In the genomic region with DNA sequence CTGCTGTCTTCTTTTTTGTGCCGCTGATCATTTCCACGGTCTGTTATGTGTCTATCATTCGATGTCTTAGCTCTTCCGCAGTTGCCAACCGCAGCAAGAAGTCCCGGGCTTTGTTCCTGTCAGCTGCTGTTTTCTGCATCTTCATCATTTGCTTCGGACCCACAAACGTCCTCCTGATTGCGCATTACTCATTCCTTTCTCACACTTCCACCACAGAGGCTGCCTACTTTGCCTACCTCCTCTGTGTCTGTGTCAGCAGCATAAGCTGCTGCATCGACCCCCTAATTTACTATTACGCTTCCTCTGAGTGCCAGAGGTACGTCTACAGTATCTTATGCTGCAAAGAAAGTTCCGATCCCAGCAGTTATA, we compare ENCODE assay signal across 1 cellular context.
A peak's percentile ranks its signal among the peaks of the same experiment; 100 is the strongest.
TF ChIP-seq lines count a peak whose summit lies in the region.

No MANE protein-coding gene starts in this region.

TF ChIP-seq in GM12878, 131 proteins besides CTCF, POLR2A, EP300 and RAD21 (continued from another document and continues in another):
- TF ChIP-seq, protein P1, sequence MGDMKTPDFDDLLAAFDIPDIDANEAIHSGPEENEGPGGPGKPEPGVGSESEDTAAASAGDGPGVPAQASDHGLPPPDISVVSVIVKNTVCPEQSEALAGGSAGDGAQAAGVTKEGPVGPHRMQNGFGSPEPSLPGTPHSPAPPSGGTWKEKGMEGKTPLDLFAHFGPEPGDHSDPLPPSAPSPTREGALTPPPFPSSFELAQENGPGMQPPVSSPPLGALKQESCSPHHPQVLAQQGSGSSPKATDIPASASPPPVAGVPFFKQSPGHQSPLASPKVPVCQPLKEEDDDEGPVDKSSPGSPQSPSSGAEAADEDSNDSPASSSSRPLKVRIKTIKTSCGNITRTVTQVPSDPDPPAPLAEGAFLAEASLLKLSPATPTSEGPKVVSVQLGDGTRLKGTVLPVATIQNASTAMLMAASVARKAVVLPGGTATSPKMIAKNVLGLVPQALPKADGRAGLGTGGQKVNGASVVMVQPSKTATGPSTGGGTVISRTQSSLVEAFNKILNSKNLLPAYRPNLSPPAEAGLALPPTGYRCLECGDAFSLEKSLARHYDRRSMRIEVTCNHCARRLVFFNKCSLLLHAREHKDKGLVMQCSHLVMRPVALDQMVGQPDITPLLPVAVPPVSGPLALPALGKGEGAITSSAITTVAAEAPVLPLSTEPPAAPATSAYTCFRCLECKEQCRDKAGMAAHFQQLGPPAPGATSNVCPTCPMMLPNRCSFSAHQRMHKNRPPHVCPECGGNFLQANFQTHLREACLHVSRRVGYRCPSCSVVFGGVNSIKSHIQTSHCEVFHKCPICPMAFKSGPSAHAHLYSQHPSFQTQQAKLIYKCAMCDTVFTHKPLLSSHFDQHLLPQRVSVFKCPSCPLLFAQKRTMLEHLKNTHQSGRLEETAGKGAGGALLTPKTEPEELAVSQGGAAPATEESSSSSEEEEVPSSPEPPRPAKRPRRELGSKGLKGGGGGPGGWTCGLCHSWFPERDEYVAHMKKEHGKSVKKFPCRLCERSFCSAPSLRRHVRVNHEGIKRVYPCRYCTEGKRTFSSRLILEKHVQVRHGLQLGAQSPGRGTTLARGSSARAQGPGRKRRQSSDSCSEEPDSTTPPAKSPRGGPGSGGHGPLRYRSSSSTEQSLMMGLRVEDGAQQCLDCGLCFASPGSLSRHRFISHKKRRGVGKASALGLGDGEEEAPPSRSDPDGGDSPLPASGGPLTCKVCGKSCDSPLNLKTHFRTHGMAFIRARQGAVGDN (IDR thresholded peaks at IDR 0.05): peak; percentile 21
- TF ChIP-seq GATAD2B (conservative IDR thresholded peaks at IDR 0.05; ENCODE audit: low read depth): peak; percentile 84
- peak; percentile 67 for TF ChIP-seq SMAD1 (IDR thresholded peaks at IDR 0.05; ENCODE audit: low read depth, partially characterized antibody)
- TF ChIP-seq SIN3A (IDR thresholded peaks at IDR 0.05; ENCODE audit: low read depth, low read length): no peak
- no peak for TF ChIP-seq SMAD5 (IDR thresholded peaks at IDR 0.05; ENCODE audit: low read depth)
- TF ChIP-seq HDGF (IDR thresholded peaks at IDR 0.05): no peak; the same call in none of the 2 replicates
- TF ChIP-seq ZZZ3 (IDR thresholded peaks at IDR 0.05; ENCODE audit: control insufficient read depth, insufficient read length, low read depth): no peak
- TF ChIP-seq, protein P2, sequence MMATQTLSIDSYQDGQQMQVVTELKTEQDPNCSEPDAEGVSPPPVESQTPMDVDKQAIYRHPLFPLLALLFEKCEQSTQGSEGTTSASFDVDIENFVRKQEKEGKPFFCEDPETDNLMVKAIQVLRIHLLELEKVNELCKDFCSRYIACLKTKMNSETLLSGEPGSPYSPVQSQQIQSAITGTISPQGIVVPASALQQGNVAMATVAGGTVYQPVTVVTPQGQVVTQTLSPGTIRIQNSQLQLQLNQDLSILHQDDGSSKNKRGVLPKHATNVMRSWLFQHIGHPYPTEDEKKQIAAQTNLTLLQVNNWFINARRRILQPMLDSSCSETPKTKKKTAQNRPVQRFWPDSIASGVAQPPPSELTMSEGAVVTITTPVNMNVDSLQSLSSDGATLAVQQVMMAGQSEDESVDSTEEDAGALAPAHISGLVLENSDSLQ (IDR thresholded peaks at IDR 0.05): peak; percentile 96
- TF ChIP-seq RB1 (IDR thresholded peaks at IDR 0.05; ENCODE audit: borderline replicate concordance): no peak
- peak; percentile 98 for TF ChIP-seq DPF2 (IDR thresholded peaks at IDR 0.05)
- TF ChIP-seq ATF7 (IDR thresholded peaks at IDR 0.05; ENCODE audit: low read depth): peak; percentile 97
- TF ChIP-seq EZH2 (IDR thresholded peaks at IDR 0.05; ENCODE audit: borderline replicate concordance, control insufficient read depth, low read depth, low read length): no peak
- peak; percentile 98 for TF ChIP-seq RUNX3 (IDR thresholded peaks at IDR 0.05; ENCODE audit: low read length)
- TF ChIP-seq, protein P3, sequence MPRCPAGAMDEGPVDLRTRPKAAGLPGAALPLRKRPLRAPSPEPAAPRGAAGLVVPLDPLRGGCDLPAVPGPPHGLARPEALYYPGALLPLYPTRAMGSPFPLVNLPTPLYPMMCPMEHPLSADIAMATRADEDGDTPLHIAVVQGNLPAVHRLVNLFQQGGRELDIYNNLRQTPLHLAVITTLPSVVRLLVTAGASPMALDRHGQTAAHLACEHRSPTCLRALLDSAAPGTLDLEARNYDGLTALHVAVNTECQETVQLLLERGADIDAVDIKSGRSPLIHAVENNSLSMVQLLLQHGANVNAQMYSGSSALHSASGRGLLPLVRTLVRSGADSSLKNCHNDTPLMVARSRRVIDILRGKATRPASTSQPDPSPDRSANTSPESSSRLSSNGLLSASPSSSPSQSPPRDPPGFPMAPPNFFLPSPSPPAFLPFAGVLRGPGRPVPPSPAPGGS (IDR thresholded peaks at IDR 0.05; ENCODE audit: borderline replicate concordance, insufficient read depth, low read depth, low read length, poor library complexity, severe bottlenecking): peak; percentile 41
- no peak for TF ChIP-seq FOS (IDR thresholded peaks at IDR 0.05; ENCODE audit: borderline replicate concordance, extremely low read depth, insufficient read length)
- no peak for TF ChIP-seq ZNF622 (IDR thresholded peaks at IDR 0.05)
- TF ChIP-seq, protein P4, sequence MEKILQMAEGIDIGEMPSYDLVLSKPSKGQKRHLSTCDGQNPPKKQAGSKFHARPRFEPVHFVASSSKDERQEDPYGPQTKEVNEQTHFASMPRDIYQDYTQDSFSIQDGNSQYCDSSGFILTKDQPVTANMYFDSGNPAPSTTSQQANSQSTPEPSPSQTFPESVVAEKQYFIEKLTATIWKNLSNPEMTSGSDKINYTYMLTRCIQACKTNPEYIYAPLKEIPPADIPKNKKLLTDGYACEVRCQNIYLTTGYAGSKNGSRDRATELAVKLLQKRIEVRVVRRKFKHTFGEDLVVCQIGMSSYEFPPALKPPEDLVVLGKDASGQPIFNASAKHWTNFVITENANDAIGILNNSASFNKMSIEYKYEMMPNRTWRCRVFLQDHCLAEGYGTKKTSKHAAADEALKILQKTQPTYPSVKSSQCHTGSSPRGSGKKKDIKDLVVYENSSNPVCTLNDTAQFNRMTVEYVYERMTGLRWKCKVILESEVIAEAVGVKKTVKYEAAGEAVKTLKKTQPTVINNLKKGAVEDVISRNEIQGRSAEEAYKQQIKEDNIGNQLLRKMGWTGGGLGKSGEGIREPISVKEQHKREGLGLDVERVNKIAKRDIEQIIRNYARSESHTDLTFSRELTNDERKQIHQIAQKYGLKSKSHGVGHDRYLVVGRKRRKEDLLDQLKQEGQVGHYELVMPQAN (conservative IDR thresholded peaks at IDR 0.05): no peak
- peak; percentile 65; the same call in 1 of the 2 replicates for TF ChIP-seq PML (IDR thresholded peaks at IDR 0.05; ENCODE audit: low read length)
- TF ChIP-seq BHLHE40 (IDR thresholded peaks at IDR 0.05; ENCODE audit: borderline replicate concordance in 1 of 2, low read depth in 2 of 2, low read length in 1 of 2): peak; percentile 89 to 93
- TF ChIP-seq, protein P5, sequence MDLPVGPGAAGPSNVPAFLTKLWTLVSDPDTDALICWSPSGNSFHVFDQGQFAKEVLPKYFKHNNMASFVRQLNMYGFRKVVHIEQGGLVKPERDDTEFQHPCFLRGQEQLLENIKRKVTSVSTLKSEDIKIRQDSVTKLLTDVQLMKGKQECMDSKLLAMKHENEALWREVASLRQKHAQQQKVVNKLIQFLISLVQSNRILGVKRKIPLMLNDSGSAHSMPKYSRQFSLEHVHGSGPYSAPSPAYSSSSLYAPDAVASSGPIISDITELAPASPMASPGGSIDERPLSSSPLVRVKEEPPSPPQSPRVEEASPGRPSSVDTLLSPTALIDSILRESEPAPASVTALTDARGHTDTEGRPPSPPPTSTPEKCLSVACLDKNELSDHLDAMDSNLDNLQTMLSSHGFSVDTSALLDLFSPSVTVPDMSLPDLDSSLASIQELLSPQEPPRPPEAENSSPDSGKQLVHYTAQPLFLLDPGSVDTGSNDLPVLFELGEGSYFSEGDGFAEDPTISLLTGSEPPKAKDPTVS (IDR thresholded peaks at IDR 0.05; ENCODE audit: low read depth, low read length): no peak
- peak; percentile 86 for TF ChIP-seq MEF2B (IDR thresholded peaks at IDR 0.05; ENCODE audit: partially characterized antibody, poor library complexity, severe bottlenecking)
- TF ChIP-seq POU2F2 (IDR thresholded peaks at IDR 0.05; ENCODE audit: borderline replicate concordance, low read depth, low read length): peak; percentile 99
- TF ChIP-seq SUPT20H (IDR thresholded peaks at IDR 0.05; ENCODE audit: borderline replicate concordance, control insufficient read depth, low read depth, low read length): no peak
- TF ChIP-seq, protein P6, sequence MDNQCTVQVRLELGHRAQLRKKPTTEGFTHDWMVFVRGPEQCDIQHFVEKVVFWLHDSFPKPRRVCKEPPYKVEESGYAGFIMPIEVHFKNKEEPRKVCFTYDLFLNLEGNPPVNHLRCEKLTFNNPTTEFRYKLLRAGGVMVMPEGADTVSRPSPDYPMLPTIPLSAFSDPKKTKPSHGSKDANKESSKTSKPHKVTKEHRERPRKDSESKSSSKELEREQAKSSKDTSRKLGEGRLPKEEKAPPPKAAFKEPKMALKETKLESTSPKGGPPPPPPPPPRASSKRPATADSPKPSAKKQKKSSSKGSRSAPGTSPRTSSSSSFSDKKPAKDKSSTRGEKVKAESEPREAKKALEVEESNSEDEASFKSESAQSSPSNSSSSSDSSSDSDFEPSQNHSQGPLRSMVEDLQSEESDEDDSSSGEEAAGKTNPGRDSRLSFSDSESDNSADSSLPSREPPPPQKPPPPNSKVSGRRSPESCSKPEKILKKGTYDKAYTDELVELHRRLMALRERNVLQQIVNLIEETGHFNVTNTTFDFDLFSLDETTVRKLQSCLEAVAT (IDR thresholded peaks at IDR 0.05): peak; percentile 97
- TF ChIP-seq, protein P7, sequence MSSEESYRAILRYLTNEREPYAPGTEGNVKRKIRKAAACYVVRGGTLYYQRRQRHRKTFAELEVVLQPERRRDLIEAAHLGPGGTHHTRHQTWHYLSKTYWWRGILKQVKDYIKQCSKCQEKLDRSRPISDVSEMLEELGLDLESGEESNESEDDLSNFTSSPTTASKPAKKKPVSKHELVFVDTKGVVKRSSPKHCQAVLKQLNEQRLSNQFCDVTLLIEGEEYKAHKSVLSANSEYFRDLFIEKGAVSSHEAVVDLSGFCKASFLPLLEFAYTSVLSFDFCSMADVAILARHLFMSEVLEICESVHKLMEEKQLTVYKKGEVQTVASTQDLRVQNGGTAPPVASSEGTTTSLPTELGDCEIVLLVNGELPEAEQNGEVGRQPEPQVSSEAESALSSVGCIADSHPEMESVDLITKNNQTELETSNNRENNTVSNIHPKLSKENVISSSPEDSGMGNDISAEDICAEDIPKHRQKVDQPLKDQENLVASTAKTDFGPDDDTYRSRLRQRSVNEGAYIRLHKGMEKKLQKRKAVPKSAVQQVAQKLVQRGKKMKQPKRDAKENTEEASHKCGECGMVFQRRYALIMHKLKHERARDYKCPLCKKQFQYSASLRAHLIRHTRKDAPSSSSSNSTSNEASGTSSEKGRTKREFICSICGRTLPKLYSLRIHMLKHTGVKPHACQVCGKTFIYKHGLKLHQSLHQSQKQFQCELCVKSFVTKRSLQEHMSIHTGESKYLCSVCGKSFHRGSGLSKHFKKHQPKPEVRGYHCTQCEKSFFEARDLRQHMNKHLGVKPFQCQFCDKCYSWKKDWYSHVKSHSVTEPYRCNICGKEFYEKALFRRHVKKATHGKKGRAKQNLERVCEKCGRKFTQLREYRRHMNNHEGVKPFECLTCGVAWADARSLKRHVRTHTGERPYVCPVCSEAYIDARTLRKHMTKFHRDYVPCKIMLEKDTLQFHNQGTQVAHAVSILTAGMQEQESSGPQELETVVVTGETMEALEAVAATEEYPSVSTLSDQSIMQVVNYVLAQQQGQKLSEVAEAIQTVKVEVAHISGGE (CRISPR knock-in tag; IDR thresholded peaks at IDR 0.05): no peak
- TF ChIP-seq NBN (IDR thresholded peaks at IDR 0.05): peak; percentile 99
- TF ChIP-seq NR2F1 (conservative IDR thresholded peaks at IDR 0.05): peak; percentile 89
- no peak for TF ChIP-seq POLR2AphosphoS2 (IDR thresholded peaks at IDR 0.05; ENCODE audit: low read depth, low read length)
- TF ChIP-seq, protein P8, sequence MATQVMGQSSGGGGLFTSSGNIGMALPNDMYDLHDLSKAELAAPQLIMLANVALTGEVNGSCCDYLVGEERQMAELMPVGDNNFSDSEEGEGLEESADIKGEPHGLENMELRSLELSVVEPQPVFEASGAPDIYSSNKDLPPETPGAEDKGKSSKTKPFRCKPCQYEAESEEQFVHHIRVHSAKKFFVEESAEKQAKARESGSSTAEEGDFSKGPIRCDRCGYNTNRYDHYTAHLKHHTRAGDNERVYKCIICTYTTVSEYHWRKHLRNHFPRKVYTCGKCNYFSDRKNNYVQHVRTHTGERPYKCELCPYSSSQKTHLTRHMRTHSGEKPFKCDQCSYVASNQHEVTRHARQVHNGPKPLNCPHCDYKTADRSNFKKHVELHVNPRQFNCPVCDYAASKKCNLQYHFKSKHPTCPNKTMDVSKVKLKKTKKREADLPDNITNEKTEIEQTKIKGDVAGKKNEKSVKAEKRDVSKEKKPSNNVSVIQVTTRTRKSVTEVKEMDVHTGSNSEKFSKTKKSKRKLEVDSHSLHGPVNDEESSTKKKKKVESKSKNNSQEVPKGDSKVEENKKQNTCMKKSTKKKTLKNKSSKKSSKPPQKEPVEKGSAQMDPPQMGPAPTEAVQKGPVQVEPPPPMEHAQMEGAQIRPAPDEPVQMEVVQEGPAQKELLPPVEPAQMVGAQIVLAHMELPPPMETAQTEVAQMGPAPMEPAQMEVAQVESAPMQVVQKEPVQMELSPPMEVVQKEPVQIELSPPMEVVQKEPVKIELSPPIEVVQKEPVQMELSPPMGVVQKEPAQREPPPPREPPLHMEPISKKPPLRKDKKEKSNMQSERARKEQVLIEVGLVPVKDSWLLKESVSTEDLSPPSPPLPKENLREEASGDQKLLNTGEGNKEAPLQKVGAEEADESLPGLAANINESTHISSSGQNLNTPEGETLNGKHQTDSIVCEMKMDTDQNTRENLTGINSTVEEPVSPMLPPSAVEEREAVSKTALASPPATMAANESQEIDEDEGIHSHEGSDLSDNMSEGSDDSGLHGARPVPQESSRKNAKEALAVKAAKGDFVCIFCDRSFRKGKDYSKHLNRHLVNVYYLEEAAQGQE (IDR thresholded peaks at IDR 0.05; ENCODE audit: low read depth, low read length): no peak
- peak; percentile 93; the same call in 1 of the 2 replicates for TF ChIP-seq JUND (IDR thresholded peaks at IDR 0.05; ENCODE audit: low read depth, low read length)
